ENCODE assay signal across 7 cellular contexts in genomic region chr22:24555160-24555495, GRCh38. TPM values are rescaled to one million over a fixed set of nuclear protein-coding genes. Genes with fewer than 3 reads are reported as not detected.
DNase-seq lines count a peak whose midpoint lies in the region; ATAC-seq, FAIRE-seq and TF ChIP-seq lines count a peak whose summit lies in the region.

No MANE protein-coding gene starts in this region.

- intact Hi-C loops in body of pancreas (cut with DNase I): no loop called here
- intact Hi-C loops in sigmoid colon (cut with DNase I): loop anchor here (2.0 kb wide), 1 partner anchor 38 kb away; the partner anchor contains the start of gene LRRC75B

- H3K4me1 ChIP-seq in body of pancreas (peaks cover 54% of the 10 kb centered on the region), sigmoid colon (peaks cover 0 to 51% (median 48%) of the 10 kb centered on the region in 4 donors)

- ATAC-seq in GM18511 (IDR thresholded peaks at IDR 0.05; ENCODE audit: unreplicated experiment) (peak; percentile 80), HG03039 (IDR thresholded peaks at IDR 0.05; ENCODE audit: unreplicated experiment) (peak; percentile 69), body of pancreas (peak; percentile 92)

- 0 to 4% methylated on average over 5 to 22 of the region's 25 CpGs for WGBS in body of pancreas, 2 donors
- 0 to 1% methylated on average over 25 of the region's 25 CpGs for WGBS in sigmoid colon, 2 donors

- no peak for TF ChIP-seq CTCF in body of pancreas (IDR thresholded peaks at IDR 0.05)
- no peak for TF ChIP-seq CTCF in sigmoid colon (IDR thresholded peaks at IDR 0.05)

- TF ChIP-seq EP300 in sigmoid colon (IDR thresholded peaks at IDR 0.05): no peak

- peak; percentile 58 for FAIRE-seq in TTC549 (lab: Jason Lieb, UNC)

- H3K9me3 ChIP-seq in body of pancreas (no peaks in the 10 kb centered on the region), sigmoid colon (no peaks in the 10 kb centered on the region)

- H3K27me3 ChIP-seq in body of pancreas: no peaks in the 10 kb centered on the region
- H3K27me3 ChIP-seq in sigmoid colon: no peaks in the 10 kb centered on the region

- H3K36me3 ChIP-seq in body of pancreas (replicated peaks in 1 of 2; ENCODE audit: insufficient read depth in 1 of 2, low read depth in 2 of 2) (peaks cover 0 to 12% of the 10 kb centered on the region in 2 donors), sigmoid colon (peaks cover 0 to 28% (median 10%) of the 10 kb centered on the region in 4 donors)

- DNase-seq in NCI-H2081 treated with DMSO at 0.1 percent for 48 hours (lab: John Stamatoyannopoulos, UW) (peak; percentile 92), body of pancreas (peak; percentile 100), iPS DF 19.7 (ENCODE audit: low read depth, low spot score) (peak; percentile 76), sigmoid colon (peak; percentile 100)

- no peak for TF ChIP-seq POLR2A in body of pancreas (IDR thresholded peaks at IDR 0.05)
- no peak for TF ChIP-seq POLR2A in sigmoid colon (IDR thresholded peaks at IDR 0.05)

- H3K27ac ChIP-seq in body of pancreas (peak overlapping the region; percentile 85 to 99 (median 98)), sigmoid colon (peak overlapping the region; percentile 99)

- H3K4me3 ChIP-seq in body of pancreas (peak overlapping the region; percentile 84 to 85), sigmoid colon (peak overlapping the region; percentile 91 to 99 (median 94))

RNA-seq across cellular contexts. Expression of gene GUCD1, which starts 0.2 kb away (rescaled TPM):
- total RNA-seq in body of pancreas (10 to 100 TPM; 44.4 to 58.7 TPM), sigmoid colon (10 to 100 TPM; 85.6 to 98.6 (median 89.4) TPM)
- polyA plus RNA-seq in sigmoid colon: 100 to 1,000 TPM; 153 to 301 (median 160) TPM

RNA-seq across cellular contexts. Expression of gene SNRPD3, which starts 0.7 kb away (rescaled TPM):
- total RNA-seq in body of pancreas (10 to 100 TPM; 30.4 to 65.6 TPM), sigmoid colon (100 to 1,000 TPM; 104 to 156 (median 133) TPM)
- polyA plus RNA-seq in sigmoid colon: 100 to 1,000 TPM; 111 to 159 (median 146) TPM

RNA-seq across cellular contexts. Expression of gene LRRC75B, which starts 37.7 kb away (rescaled TPM):
- total RNA-seq in body of pancreas (10 to 100 TPM; 20.8 to 33.9 TPM), sigmoid colon (10 to 100 TPM; 11.1 to 18.6 (median 13.8) TPM)
- polyA plus RNA-seq in sigmoid colon: 10 to 100 TPM in 1 of 3 donors, 1 to 10 TPM in 2; 2.5 to 14.4 (median 8.1) TPM

RNA-seq across cellular contexts. Expression of gene GGT1, which starts 47.9 kb away (rescaled TPM):
- total RNA-seq in body of pancreas (10 to 100 TPM; 45.4 to 58.7 TPM), sigmoid colon (1 to 10 TPM; 2.9 to 5.4 (median 3.7) TPM)
- polyA plus RNA-seq in sigmoid colon: 10 to 100 TPM; 12.6 to 33.1 (median 26.7) TPM

RNA-seq across cellular contexts. Expression of gene UPB1, which starts 60.0 kb away (rescaled TPM):
- total RNA-seq in body of pancreas: under 1 TPM in 1 of 2 donors, not detected in 1; 0.52 TPM
- under 1 TPM in 2 of 4 donors, not detected in 2; 0.36 to 0.83 TPM for total RNA-seq in sigmoid colon
- under 1 TPM in 1 of 3 donors, not detected in 2; 0.28 TPM for polyA plus RNA-seq in sigmoid colon

Comparison
In these comparisons a context has a peak if more than half of its experiments do, and no peak if none do; other contexts are left out.
1. Peak in every context shown above with its lines: DNase-seq, ATAC-seq, H3K4me3 ChIP-seq and H3K27ac ChIP-seq.